1 cellular context compared by ENCODE assay signal in the genomic region with DNA sequence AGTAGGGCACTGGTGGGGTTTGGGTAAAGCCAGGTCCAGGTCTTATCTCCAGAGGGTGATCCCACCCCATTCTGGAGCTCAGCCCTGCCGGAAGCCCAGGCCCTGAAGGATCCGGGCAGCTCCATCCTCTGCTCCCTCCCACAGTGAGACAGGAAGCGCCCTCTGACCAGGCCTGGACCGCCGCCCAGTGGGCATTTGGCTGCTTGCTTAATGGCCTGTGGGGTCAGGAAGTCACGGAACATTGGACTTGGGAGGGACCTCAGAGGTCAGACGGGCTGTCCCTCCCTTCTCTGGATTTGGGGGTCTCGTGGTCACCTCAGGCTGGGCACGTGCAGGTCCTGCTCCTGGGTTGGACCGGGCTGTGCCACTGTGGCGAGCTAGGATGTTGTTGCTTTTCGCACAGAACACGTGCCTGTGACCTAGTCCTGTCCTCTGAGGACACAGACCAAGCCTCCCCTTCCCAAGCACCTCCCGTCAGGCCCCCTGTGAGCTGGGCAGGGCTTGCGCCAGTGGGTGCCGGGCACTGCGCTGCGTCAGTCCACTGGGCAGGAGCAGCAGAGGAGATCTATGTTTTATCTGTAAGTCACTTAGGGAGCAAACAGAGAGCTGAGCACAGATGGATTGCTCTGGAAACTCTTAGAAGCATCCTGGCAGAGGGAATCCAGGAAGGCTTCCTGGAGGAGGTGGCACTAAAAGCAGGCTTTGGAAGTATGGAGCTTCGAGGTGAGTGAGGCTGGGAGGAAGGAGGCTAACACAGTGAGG.
TF ChIP-seq lines count a peak whose summit lies in the region.

No MANE protein-coding gene starts in this region.

TF ChIP-seq in GM23338, 12 proteins besides CTCF, POLR2A, EP300 and RAD21:
- TF ChIP-seq, protein P1, sequence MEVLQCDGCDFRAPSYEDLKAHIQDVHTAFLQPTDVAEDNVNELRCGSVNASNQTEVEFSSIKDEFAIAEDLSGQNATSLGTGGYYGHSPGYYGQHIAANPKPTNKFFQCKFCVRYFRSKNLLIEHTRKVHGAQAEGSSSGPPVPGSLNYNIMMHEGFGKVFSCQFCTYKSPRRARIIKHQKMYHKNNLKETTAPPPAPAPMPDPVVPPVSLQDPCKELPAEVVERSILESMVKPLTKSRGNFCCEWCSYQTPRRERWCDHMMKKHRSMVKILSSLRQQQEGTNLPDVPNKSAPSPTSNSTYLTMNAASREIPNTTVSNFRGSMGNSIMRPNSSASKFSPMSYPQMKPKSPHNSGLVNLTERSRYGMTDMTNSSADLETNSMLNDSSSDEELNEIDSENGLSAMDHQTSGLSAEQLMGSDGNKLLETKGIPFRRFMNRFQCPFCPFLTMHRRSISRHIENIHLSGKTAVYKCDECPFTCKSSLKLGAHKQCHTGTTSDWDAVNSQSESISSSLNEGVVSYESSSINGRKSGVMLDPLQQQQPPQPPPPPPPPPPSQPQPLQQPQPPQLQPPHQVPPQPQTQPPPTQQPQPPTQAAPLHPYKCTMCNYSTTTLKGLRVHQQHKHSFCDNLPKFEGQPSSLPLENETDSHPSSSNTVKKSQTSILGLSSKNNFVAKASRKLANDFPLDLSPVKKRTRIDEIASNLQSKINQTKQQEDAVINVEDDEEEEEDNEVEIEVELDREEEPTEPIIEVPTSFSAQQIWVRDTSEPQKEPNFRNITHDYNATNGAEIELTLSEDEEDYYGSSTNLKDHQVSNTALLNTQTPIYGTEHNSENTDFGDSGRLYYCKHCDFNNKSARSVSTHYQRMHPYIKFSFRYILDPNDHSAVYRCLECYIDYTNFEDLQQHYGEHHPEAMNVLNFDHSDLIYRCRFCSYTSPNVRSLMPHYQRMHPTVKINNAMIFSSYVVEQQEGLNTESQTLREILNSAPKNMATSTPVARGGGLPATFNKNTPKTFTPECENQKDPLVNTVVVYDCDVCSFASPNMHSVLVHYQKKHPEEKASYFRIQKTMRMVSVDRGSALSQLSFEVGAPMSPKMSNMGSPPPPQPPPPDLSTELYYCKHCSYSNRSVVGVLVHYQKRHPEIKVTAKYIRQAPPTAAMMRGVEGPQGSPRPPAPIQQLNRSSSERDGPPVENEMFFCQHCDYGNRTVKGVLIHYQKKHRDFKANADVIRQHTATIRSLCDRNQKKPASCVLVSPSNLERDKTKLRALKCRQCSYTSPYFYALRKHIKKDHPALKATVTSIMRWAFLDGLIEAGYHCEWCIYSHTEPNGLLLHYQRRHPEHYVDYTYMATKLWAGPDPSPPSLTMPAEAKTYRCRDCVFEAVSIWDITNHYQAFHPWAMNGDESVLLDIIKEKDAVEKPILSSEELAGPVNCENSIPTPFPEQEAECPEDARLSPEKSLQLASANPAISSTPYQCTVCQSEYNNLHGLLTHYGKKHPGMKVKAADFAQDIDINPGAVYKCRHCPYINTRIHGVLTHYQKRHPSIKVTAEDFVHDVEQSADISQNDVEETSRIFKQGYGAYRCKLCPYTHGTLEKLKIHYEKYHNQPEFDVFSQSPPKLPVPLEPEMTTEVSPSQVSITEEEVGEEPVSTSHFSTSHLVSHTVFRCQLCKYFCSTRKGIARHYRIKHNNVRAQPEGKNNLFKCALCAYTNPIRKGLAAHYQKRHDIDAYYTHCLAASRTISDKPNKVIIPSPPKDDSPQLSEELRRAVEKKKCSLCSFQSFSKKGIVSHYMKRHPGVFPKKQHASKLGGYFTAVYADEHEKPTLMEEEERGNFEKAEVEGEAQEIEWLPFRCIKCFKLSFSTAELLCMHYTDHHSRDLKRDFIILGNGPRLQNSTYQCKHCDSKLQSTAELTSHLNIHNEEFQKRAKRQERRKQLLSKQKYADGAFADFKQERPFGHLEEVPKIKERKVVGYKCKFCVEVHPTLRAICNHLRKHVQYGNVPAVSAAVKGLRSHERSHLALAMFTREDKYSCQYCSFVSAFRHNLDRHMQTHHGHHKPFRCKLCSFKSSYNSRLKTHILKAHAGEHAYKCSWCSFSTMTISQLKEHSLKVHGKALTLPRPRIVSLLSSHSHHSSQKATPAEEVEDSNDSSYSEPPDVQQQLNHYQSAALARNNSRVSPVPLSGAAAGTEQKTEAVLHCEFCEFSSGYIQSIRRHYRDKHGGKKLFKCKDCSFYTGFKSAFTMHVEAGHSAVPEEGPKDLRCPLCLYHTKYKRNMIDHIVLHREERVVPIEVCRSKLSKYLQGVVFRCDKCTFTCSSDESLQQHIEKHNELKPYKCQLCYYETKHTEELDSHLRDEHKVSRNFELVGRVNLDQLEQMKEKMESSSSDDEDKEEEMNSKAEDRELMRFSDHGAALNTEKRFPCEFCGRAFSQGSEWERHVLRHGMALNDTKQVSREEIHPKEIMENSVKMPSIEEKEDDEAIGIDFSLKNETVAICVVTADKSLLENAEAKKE (CRISPR knock-in tag; IDR thresholded peaks at IDR 0.05) = no peak
- no peak for TF ChIP-seq NANOG (IDR thresholded peaks at IDR 0.05; ENCODE audit: borderline replicate concordance)
- TF ChIP-seq, protein P2, sequence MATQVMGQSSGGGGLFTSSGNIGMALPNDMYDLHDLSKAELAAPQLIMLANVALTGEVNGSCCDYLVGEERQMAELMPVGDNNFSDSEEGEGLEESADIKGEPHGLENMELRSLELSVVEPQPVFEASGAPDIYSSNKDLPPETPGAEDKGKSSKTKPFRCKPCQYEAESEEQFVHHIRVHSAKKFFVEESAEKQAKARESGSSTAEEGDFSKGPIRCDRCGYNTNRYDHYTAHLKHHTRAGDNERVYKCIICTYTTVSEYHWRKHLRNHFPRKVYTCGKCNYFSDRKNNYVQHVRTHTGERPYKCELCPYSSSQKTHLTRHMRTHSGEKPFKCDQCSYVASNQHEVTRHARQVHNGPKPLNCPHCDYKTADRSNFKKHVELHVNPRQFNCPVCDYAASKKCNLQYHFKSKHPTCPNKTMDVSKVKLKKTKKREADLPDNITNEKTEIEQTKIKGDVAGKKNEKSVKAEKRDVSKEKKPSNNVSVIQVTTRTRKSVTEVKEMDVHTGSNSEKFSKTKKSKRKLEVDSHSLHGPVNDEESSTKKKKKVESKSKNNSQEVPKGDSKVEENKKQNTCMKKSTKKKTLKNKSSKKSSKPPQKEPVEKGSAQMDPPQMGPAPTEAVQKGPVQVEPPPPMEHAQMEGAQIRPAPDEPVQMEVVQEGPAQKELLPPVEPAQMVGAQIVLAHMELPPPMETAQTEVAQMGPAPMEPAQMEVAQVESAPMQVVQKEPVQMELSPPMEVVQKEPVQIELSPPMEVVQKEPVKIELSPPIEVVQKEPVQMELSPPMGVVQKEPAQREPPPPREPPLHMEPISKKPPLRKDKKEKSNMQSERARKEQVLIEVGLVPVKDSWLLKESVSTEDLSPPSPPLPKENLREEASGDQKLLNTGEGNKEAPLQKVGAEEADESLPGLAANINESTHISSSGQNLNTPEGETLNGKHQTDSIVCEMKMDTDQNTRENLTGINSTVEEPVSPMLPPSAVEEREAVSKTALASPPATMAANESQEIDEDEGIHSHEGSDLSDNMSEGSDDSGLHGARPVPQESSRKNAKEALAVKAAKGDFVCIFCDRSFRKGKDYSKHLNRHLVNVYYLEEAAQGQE (IDR thresholded peaks at IDR 0.05; ENCODE audit: unreplicated experiment) = no peak
- TF ChIP-seq, protein P3, sequence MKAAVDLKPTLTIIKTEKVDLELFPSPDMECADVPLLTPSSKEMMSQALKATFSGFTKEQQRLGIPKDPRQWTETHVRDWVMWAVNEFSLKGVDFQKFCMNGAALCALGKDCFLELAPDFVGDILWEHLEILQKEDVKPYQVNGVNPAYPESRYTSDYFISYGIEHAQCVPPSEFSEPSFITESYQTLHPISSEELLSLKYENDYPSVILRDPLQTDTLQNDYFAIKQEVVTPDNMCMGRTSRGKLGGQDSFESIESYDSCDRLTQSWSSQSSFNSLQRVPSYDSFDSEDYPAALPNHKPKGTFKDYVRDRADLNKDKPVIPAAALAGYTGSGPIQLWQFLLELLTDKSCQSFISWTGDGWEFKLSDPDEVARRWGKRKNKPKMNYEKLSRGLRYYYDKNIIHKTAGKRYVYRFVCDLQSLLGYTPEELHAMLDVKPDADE (IDR thresholded peaks at IDR 0.05) = no peak
- TF ChIP-seq ZNF114 (CRISPR knock-in tag; IDR thresholded peaks at IDR 0.05) = no peak
- no peak for TF ChIP-seq STAT1 (IDR thresholded peaks at IDR 0.05; ENCODE audit: unreplicated experiment)
- TF ChIP-seq EZH2phosphoT487 (IDR thresholded peaks at IDR 0.05; ENCODE audit: unreplicated experiment) = no peak
